28 cellular contexts compared by ENCODE assay signal in the genomic region with DNA sequence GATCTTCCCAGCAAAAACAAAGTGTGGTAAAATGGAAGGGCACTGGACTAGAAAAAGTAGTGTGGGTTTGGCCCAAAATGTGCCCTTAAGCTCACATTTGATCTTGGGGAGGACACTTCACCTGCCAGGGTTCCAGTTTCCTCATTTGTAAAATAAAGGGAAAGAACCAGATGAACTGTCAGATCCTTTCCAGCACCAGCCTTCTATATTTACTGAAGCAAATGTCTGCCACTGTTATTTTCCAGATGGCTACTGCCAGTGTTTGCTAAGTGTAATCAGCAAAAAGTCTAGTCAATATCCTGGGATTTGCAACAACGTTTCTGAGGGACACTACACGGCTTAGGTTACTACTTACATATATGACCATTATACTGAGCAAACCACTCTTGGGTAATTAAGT.
"Had no signal": no experiment of that assay in that cellular context is flagged by ENCODE, and none has a peak within 500 bp of the region (broad histone marks: within the 10 kb centered on the region; RNA-seq: fewer than 3 reads in every experiment).

No MANE protein-coding gene starts in this region.

- FAIRE-seq: astrocyte, keratinocyte had no signal

- H3K27ac ChIP-seq: brain microvascular endothelial cell, coronary artery, dorsolateral prefrontal cortex, gastrocnemius medialis, hepatocyte, right lobe of liver, upper lobe of right lung had no signal

- H3K9me3 ChIP-seq: gastrocnemius medialis, mucosa of descending colon, right lobe of liver, upper lobe of right lung had no signal

- ATAC-seq: activated T-cell treated with anti-CD3 and anti-CD28 coated beads, Interleukin-2, amount 50 U/mL, for 4 hours; activated T-helper 17 cell treated with anti-CD3 and anti-CD28 coated beads, Interleukin-2, amount 50 U/mL, for 72 hours; gastrocnemius medialis; left cardiac atrium; left ventricle myocardium superior; mucosa of descending colon; natural killer cell treated with Interleukin-12 subunit alpha and Interleukin-12 subunit beta and Interleukin-15 and Interleukin-18, amount 100 ng/mL, for 72 hours; right lobe of liver; upper lobe of right lung; WTC11 had no signal

- H3K27me3 ChIP-seq: brain microvascular endothelial cell, dorsolateral prefrontal cortex, gastrocnemius medialis, hepatocyte, right lobe of liver, upper lobe of right lung had no signal

- H3K4me1 ChIP-seq: gastrocnemius medialis, right lobe of liver, upper lobe of right lung had no signal

- DNase-seq: activated CD4-positive, alpha-beta memory T cell treated with anti-CD3 and anti-CD28 coated beads, Interleukin-2, amount 10 ng/mL, durations not matched to agents 7 days and 5 days; activated CD4-positive, alpha-beta T cell treated with anti-CD3 and anti-CD28 coated beads for 1 hour; activated CD4-positive, alpha-beta T cell treated with anti-CD3 and anti-CD28 coated beads, Interleukin-2, amount 10 ng/mL, durations not matched to agents 7 days and 5 days; activated gamma-delta T cell treated with Interleukin-2 at 50 U/mL for 16 hours; activated naive CD4-positive, alpha-beta T cell treated with anti-CD3 and anti-CD28 coated beads, Interleukin-2, amount 50 U/mL, for 16 hours; activated T-cell treated with anti-CD3 and anti-CD28 coated beads, Interleukin-2, amount 50 U/mL, for 4 hours; amniotic stem cell; brain microvascular endothelial cell; dorsolateral prefrontal cortex; effector memory CD4-positive, alpha-beta T cell; gastrocnemius medialis; left cardiac atrium; left ventricle myocardium superior; mucosa of descending colon; posterior cingulate gyrus; right lobe of liver; stimulated activated CD4-positive, alpha-beta T cell treated with anti-CD3 and anti-CD28 coated beads, Interleukin-12 subunit alpha, Interleukin-12 subunit beta, amount 100 ng/mL, for 4 hours; stimulated activated CD4-positive, alpha-beta T cell treated with anti-CD3 and anti-CD28 coated beads, Interleukin-4, amount 100 ng/mL, for 1 hour; substantia nigra; T1000; upper lobe of right lung had no signal

- H3K4me3 ChIP-seq: coronary artery, dorsolateral prefrontal cortex, gastrocnemius medialis, hepatocyte, mucosa of descending colon, right lobe of liver, upper lobe of right lung had no signal

- H3K36me3 ChIP-seq: brain microvascular endothelial cell, gastrocnemius medialis, right lobe of liver, upper lobe of right lung had no signal
